In genomic region chr16:2460916-2461315, GRCh38 we compare ENCODE assay signal across 2 cellular contexts.
TF ChIP-seq lines count a peak whose summit lies in the region.

No MANE protein-coding gene starts in this region.

TF ChIP-seq in SK-N-SH, 30 proteins besides CTCF, POLR2A, EP300 and RAD21 (continued from another document):
- TF ChIP-seq MAX (IDR thresholded peaks at IDR 0.05; ENCODE audit: low read depth) (no peak), JUND (IDR thresholded peaks at IDR 0.05) (no peak), FOXM1 (IDR thresholded peaks at IDR 0.05; ENCODE audit: low read depth) (no peak), FOXJ3 (CRISPR knock-in tag; IDR thresholded peaks at IDR 0.05) (no peak), NRF1 (IDR thresholded peaks at IDR 0.05; ENCODE audit: low read depth, low read length) (no peak), TAF1 (IDR thresholded peaks at IDR 0.05; ENCODE audit: borderline replicate concordance, low read depth, low read length) (no peak), FOSL2 (IDR thresholded peaks at IDR 0.05; ENCODE audit: borderline replicate concordance, low read depth) (no peak), SMC3 (IDR thresholded peaks at IDR 0.05; ENCODE audit: low read depth, low read length) (no peak), CHD2 (IDR thresholded peaks at IDR 0.05; ENCODE audit: low read length, partially characterized antibody) (no peak), TCF12 (IDR thresholded peaks at IDR 0.05) (no peak), USF1 (IDR thresholded peaks at IDR 0.05; ENCODE audit: borderline replicate concordance, low read depth) (no peak), PBX3 (IDR thresholded peaks at IDR 0.05) (no peak), RFX5 (IDR thresholded peaks at IDR 0.05; ENCODE audit: low read length) (no peak), MEF2A (IDR thresholded peaks at IDR 0.05; ENCODE audit: borderline replicate concordance, low read depth) (no peak)
TF ChIP-seq in SK-N-SH: peak in this region for 0.

TF ChIP-seq in SK-N-SH treated with all-trans-retinoic acid at 6 μM for 48 hours, 23 proteins besides CTCF, POLR2A, EP300 and RAD21 (continued from another document):
- no peak for TF ChIP-seq POU6F1 (CRISPR knock-in tag; IDR thresholded peaks at IDR 0.05; ENCODE audit: borderline replicate concordance, low read depth)
- no peak for TF ChIP-seq GLIS3 (CRISPR knock-in tag; IDR thresholded peaks at IDR 0.05)
